In the genomic region with DNA sequence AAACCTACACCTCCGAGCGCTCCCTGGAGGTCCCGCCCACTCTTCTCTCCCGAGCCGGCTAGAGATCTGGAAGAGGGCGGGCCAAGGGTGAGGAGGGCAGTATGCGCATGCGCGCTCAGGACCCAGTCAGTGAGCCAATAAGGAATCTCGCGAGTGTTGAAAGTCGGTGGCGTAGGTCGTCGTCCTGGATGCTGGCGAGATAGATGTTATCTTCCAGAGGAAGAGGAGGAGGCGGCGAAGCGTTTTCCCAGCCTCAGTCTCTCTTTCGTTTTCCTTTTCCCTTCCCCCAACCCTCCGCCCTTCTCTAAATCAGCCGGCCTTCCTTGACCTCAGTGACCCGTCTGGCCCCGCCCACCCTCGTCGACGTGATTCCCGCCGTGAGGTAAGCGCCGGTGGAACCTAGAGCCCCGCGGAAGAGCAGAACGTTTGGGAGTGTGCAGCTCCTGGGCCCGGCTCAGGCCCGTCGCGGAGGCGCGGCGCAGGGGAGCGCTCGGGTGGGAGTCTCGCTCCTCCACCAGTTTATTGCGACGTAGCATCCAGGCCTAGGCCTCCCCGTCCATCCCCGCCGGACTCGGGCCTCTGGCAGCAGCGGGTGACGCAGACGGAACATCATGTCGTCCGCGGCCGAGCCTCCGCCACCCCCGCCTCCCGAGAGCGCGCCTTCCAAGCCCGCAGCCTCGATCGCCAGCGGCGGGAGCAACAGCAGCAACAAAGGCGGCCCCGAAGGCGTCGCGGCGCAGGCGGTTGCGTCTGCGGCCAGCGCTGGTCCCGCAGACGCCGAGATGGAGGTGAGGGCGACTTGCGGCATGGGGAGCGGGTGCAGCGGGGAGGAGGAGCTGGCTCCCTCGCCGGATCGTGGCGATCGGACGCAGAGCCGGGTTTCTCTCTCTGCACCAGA, we compare ENCODE assay signal across 1 cellular context.
TF ChIP-seq lines count a peak whose summit lies in the region.

A gene with protein sequence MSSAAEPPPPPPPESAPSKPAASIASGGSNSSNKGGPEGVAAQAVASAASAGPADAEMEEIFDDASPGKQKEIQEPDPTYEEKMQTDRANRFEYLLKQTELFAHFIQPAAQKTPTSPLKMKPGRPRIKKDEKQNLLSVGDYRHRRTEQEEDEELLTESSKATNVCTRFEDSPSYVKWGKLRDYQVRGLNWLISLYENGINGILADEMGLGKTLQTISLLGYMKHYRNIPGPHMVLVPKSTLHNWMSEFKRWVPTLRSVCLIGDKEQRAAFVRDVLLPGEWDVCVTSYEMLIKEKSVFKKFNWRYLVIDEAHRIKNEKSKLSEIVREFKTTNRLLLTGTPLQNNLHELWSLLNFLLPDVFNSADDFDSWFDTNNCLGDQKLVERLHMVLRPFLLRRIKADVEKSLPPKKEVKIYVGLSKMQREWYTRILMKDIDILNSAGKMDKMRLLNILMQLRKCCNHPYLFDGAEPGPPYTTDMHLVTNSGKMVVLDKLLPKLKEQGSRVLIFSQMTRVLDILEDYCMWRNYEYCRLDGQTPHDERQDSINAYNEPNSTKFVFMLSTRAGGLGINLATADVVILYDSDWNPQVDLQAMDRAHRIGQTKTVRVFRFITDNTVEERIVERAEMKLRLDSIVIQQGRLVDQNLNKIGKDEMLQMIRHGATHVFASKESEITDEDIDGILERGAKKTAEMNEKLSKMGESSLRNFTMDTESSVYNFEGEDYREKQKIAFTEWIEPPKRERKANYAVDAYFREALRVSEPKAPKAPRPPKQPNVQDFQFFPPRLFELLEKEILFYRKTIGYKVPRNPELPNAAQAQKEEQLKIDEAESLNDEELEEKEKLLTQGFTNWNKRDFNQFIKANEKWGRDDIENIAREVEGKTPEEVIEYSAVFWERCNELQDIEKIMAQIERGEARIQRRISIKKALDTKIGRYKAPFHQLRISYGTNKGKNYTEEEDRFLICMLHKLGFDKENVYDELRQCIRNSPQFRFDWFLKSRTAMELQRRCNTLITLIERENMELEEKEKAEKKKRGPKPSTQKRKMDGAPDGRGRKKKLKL (plus strand): TSS at position 389 of the 898 bp plus-strand sequence. CDS start 223 bp downstream, at position 612.

TF ChIP-seq in HepG2, 621 proteins besides CTCF, POLR2A, EP300 and RAD21 (continued from another document and continues in another):
- TF ChIP-seq SNAPC4 (CRISPR knock-in tag; IDR thresholded peaks at IDR 0.05) (peak; percentile 35; the same call in 1 of the 2 replicates), ZNF709 (CRISPR knock-in tag; IDR thresholded peaks at IDR 0.05) (0 out of 2 replicates have a peak, but pooled peaks have one; percentile 58), CBX5 (CRISPR knock-in tag; IDR thresholded peaks at IDR 0.05; ENCODE audit: borderline replicate concordance) (no peak; the same call in 1 of the 2 replicates), AHDC1 (CRISPR knock-in tag; IDR thresholded peaks at IDR 0.05; ENCODE audit: borderline replicate concordance) (peak; percentile 53; the same call in 1 of the 2 replicates), ZBTB38 (CRISPR knock-in tag; IDR thresholded peaks at IDR 0.05) (peak; percentile 73; the same call in 1 of the 2 replicates), ARNT (IDR thresholded peaks at IDR 0.05) (no peak), ZNF143 (CRISPR knock-in tag; IDR thresholded peaks at IDR 0.05) (peak; percentile 19; the same call in 1 of the 2 replicates), ZNF619 (CRISPR knock-in tag; IDR thresholded peaks at IDR 0.05) (no peak), ZNF207 (IDR thresholded peaks at IDR 0.05; ENCODE audit: borderline replicate concordance) (no peak), PHF20 (CRISPR knock-in tag; IDR thresholded peaks at IDR 0.05) (peak; percentile 57), FOXJ3 (CRISPR knock-in tag; IDR thresholded peaks at IDR 0.05; ENCODE audit: borderline replicate concordance) (no peak), KLF9 (CRISPR knock-in tag; IDR thresholded peaks at IDR 0.05; ENCODE audit: low read depth) (no peak), ZZZ3 (CRISPR knock-in tag; IDR thresholded peaks at IDR 0.05; ENCODE audit: borderline replicate concordance) (no peak), HOXA5 (CRISPR knock-in tag; IDR thresholded peaks at IDR 0.05) (peak; percentile 60; the same call in 1 of the 2 replicates), ZNF572 (CRISPR knock-in tag; IDR thresholded peaks at IDR 0.05) (peak; percentile 50; the same call in 1 of the 2 replicates), NFKBIZ (CRISPR knock-in tag; IDR thresholded peaks at IDR 0.05) (0 out of 2 replicates have a peak, but pooled peaks have one; percentile 44), PRMT3 (CRISPR knock-in tag; IDR thresholded peaks at IDR 0.05; ENCODE audit: borderline replicate concordance, low read depth) (no peak), PHF8 (CRISPR knock-in tag; IDR thresholded peaks at IDR 0.05) (peak; percentile 96), FOXO1 (CRISPR knock-in tag; IDR thresholded peaks at IDR 0.05) (no peak; the same call in 1 of the 2 replicates), MLLT10 (CRISPR knock-in tag; IDR thresholded peaks at IDR 0.05) (no peak), ZFP82 (CRISPR knock-in tag; IDR thresholded peaks at IDR 0.05; ENCODE audit: borderline replicate concordance) (peak; percentile 91; the same call in 1 of the 2 replicates), ZNF34 (CRISPR knock-in tag; IDR thresholded peaks at IDR 0.05; ENCODE audit: borderline replicate concordance) (0 out of 2 replicates have a peak, but pooled peaks have one; percentile 25)
- TF ChIP-seq, protein P1, sequence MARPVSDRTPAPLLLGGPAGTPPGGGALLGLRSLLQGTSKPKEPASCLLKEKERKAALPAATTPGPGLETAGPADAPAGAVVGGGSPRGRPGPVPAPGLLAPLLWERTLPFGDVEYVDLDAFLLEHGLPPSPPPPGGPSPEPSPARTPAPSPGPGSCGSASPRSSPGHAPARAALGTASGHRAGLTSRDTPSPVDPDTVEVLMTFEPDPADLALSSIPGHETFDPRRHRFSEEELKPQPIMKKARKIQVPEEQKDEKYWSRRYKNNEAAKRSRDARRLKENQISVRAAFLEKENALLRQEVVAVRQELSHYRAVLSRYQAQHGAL (CRISPR knock-in tag; IDR thresholded peaks at IDR 0.05; ENCODE audit: not compliant biosample characterization): no peak
- TF ChIP-seq, protein P2, sequence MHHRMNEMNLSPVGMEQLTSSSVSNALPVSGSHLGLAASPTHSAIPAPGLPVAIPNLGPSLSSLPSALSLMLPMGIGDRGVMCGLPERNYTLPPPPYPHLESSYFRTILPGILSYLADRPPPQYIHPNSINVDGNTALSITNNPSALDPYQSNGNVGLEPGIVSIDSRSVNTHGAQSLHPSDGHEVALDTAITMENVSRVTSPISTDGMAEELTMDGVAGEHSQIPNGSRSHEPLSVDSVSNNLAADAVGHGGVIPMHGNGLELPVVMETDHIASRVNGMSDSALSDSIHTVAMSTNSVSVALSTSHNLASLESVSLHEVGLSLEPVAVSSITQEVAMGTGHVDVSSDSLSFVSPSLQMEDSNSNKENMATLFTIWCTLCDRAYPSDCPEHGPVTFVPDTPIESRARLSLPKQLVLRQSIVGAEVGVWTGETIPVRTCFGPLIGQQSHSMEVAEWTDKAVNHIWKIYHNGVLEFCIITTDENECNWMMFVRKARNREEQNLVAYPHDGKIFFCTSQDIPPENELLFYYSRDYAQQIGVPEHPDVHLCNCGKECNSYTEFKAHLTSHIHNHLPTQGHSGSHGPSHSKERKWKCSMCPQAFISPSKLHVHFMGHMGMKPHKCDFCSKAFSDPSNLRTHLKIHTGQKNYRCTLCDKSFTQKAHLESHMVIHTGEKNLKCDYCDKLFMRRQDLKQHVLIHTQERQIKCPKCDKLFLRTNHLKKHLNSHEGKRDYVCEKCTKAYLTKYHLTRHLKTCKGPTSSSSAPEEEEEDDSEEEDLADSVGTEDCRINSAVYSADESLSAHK (CRISPR knock-in tag; IDR thresholded peaks at IDR 0.05; ENCODE audit: borderline replicate concordance): no peak
- TF ChIP-seq, protein P3, sequence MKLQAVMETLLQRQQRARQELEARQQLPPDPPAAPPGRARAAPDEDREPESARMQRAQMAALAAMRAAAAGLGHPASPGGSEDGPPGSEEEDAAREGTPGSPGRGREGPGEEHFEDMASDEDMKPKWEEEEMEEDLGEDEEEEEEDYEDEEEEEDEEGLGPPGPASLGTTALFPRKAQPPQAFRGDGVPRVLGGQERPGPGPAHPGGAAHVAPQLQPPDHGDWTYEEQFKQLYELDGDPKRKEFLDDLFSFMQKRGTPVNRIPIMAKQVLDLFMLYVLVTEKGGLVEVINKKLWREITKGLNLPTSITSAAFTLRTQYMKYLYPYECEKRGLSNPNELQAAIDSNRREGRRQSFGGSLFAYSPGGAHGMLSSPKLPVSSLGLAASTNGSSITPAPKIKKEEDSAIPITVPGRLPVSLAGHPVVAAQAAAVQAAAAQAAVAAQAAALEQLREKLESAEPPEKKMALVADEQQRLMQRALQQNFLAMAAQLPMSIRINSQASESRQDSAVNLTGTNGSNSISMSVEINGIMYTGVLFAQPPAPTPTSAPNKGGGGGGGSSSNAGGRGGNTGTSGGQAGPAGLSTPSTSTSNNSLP (IDR thresholded peaks at IDR 0.05; ENCODE audit: low read depth, low read length): no peak
- TF ChIP-seq, protein P4, sequence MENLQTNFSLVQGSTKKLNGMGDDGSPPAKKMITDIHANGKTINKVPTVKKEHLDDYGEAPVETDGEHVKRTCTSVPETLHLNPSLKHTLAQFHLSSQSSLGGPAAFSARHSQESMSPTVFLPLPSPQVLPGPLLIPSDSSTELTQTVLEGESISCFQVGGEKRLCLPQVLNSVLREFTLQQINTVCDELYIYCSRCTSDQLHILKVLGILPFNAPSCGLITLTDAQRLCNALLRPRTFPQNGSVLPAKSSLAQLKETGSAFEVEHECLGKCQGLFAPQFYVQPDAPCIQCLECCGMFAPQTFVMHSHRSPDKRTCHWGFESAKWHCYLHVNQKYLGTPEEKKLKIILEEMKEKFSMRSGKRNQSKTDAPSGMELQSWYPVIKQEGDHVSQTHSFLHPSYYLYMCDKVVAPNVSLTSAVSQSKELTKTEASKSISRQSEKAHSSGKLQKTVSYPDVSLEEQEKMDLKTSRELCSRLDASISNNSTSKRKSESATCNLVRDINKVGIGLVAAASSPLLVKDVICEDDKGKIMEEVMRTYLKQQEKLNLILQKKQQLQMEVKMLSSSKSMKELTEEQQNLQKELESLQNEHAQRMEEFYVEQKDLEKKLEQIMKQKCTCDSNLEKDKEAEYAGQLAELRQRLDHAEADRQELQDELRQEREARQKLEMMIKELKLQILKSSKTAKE (CRISPR knock-in tag; IDR thresholded peaks at IDR 0.05; ENCODE audit: borderline replicate concordance): no peak
